ENCODE assay signal across 1 cellular context in genomic region chr20:23755131-23755611, GRCh38.
TF ChIP-seq lines count a peak whose summit lies in the region.

No MANE protein-coding gene starts in this region.

TF ChIP-seq in IMR-90, 13 proteins besides CTCF, POLR2A, EP300 and RAD21:
- 0 out of 2 replicates have a peak, but pooled peaks have one; percentile 17 for TF ChIP-seq FOS (IDR thresholded peaks at IDR 0.05; ENCODE audit: low read depth, low read length)
